Comparison of ENCODE assay signal across 12 cellular contexts in genomic region chr22:21003782-21004181, GRCh38. TPM values are rescaled to one million over a fixed set of nuclear protein-coding genes. Genes with fewer than 3 reads are reported as not detected.
DNase-seq lines count a peak whose midpoint lies in the region; FAIRE-seq and TF ChIP-seq lines count a peak whose summit lies in the region.
"Had no signal": no experiment of that assay in that cellular context is flagged by ENCODE, and none has a peak within 500 bp of the region (broad histone marks: within the 10 kb centered on the region; RNA-seq: fewer than 3 reads in every experiment).

No MANE protein-coding gene starts in this region.

- no peaks in the 10 kb centered on the region for H3K27me3 ChIP-seq in mammary epithelial cell (ENCODE audit: insufficient read depth, low read length)

- in situ Hi-C loops in mammary epithelial cell (cut with MboI; ENCODE audit: low sequenced_read_pairs in 2 of 2), result no loop called here

- H3K79me2 ChIP-seq in mammary epithelial cell (ENCODE audit: insufficient read depth, low read length), result peaks cover 41% of the 10 kb centered on the region

- H3K4me3 ChIP-seq in mammary epithelial cell (replicated peaks in 1 of 3; ENCODE audit: insufficient read depth in 1 of 3, low read depth in 2 of 3, low read length in 3 of 3), result no peak overlapping the region

- TF ChIP-seq POLR2A in H54 (IDR thresholded peaks at IDR 0.05; ENCODE audit: low read depth, low read length), result no peak

- no peak for FAIRE-seq in H54 (lab: Jason Lieb, UNC)

- no peak overlapping the region for H3K9ac ChIP-seq in mammary epithelial cell (ENCODE audit: insufficient read depth, low read length)

- no peaks in the 10 kb centered on the region for H3K9me3 ChIP-seq in mammary epithelial cell (replicated peaks; ENCODE audit: insufficient read depth, low read length)

- H3K4me3 Mint-ChIP-seq in osteocyte (ENCODE audit: unreplicated experiment), result peak overlapping the region; percentile 95

- intact Hi-C loops in mammary epithelial cell (cut with micrococcal nuclease), result loop anchor here (5.0 kb wide), 1 partner anchor 44 kb away; the partner anchor contains the start of gene LRRC74B

- peaks cover 29% of the 10 kb centered on the region for H3K4me1 ChIP-seq in mammary epithelial cell (ENCODE audit: insufficient read depth, low read length)

- 93% methylated on average over 4 of the region's 4 CpGs for WGBS in mammary epithelial cell (ENCODE audit: low coverage, missing lambda C conversion rate)

- TF ChIP-seq CTCF in mammary epithelial cell (conservative IDR thresholded peaks at IDR 0.05 in 1 of 2, IDR thresholded peaks at IDR 0.05 in 1 of 2; ENCODE audit: extremely low read depth in 1 of 2, insufficient read depth in 1 of 2, low read depth in 1 of 2, low read length in 2 of 2) (no peak), osteocyte (IDR thresholded peaks at IDR 0.05) (no peak)

- no TSS peak for BruUV-seq in mammary epithelial cell (replicated peaks; lab: Mats Ljungman, UMichigan)

- peaks cover 28% of the 10 kb centered on the region for H3K4me1 Mint-ChIP-seq in osteocyte (ENCODE audit: unreplicated experiment)

- peak overlapping the region; percentile 97 for H3K27ac Mint-ChIP-seq in osteocyte (ENCODE audit: unreplicated experiment)

- H3K4me2 ChIP-seq in mammary epithelial cell (ENCODE audit: insufficient read depth, low read depth, low read length), result peak overlapping the region; percentile 96

- CTCF ChIA-PET in mammary epithelial cell (lab: Charles Lee; ENCODE audit: low non-redundant PET), result interaction anchor here (0.8 kb wide), 1 partner anchor 1320 kb away, joined by 15 read pairs; no protein-coding TSS in a partner anchor

- no peaks in the 10 kb centered on the region for H3K36me3 Mint-ChIP-seq in osteocyte (ENCODE audit: unreplicated experiment)

- peak; percentile 49 for DNase-seq in NCI-H146 (lab: John Stamatoyannopoulos, UW)
- DNase-seq in NCI-H146 treated with DMSO at 0.1 percent for 48 hours (lab: John Stamatoyannopoulos, UW; ENCODE audit: unreplicated experiment), result no peak
- DNase-seq in NCI-H69 (lab: John Stamatoyannopoulos, UW), result peak; percentile 73
- DNase-seq in mammary epithelial cell, result no peak
- DNase-seq in osteocyte (ENCODE audit: extremely low spot score, unreplicated experiment), result no peak
- no peak for DNase-seq in NCI-H187 treated with DMSO at 0.1 percent for 48 hours (lab: John Stamatoyannopoulos, UW)
- no peak for DNase-seq in H54 (ENCODE audit: insufficient read length, low spot score)
- DNase-seq in NCI-H1694 treated with DMSO at 0.1 percent for 48 hours (lab: John Stamatoyannopoulos, UW), result no peak
- DNase-seq: aorta, NCI-H2171 had no signal

- H3K27me3 Mint-ChIP-seq in osteocyte (ENCODE audit: unreplicated experiment), result no peaks in the 10 kb centered on the region

- H3K36me3 ChIP-seq in mammary epithelial cell (ENCODE audit: insufficient read depth, low read length), result no peaks in the 10 kb centered on the region

- H2AFZ ChIP-seq in mammary epithelial cell (ENCODE audit: low read depth, low read length), result no peak overlapping the region

- H3K27ac ChIP-seq in mammary epithelial cell (ENCODE audit: insufficient read depth, low read depth, low read length), result no peak overlapping the region
- H3K27ac ChIP-seq: HL-60 had no signal

- H3K9me3 Mint-ChIP-seq in osteocyte (ENCODE audit: unreplicated experiment), result no peaks in the 10 kb centered on the region

- dilution Hi-C loops in mammary epithelial cell (cut with HindIII; ENCODE audit: low sequenced_read_pairs), result no loop called here

- no peaks in the 10 kb centered on the region for H4K20me1 ChIP-seq in mammary epithelial cell (ENCODE audit: insufficient read depth, low read length)

RNA-seq across cellular contexts. Expression of gene THAP7, which starts 1.9 kb away (rescaled TPM):
- total RNA-seq in mammary epithelial cell, result 10 to 100 TPM; 17.3 to 23.6 TPM
- 23.4 TPM for polyA plus RNA-seq in mammary epithelial cell
- 10.7 TPM for polyA minus RNA-seq in mammary epithelial cell
- total RNA-seq in osteocyte, result 24.8 and 27.0 TPM in 2 replicates

RNA-seq across cellular contexts. Expression of gene P2RX6, which starts 11.2 kb away (rescaled TPM):
- total RNA-seq in mammary epithelial cell (1 to 10 TPM; 2.9 to 4.3 TPM), osteocyte (2.6 and 3.5 TPM in 2 replicates)
- 1.6 TPM for polyA plus RNA-seq in mammary epithelial cell
- not detected for polyA minus RNA-seq in mammary epithelial cell
- total RNA-seq: lung microvascular endothelial cell had no signal

RNA-seq across cellular contexts. Expression of gene LZTR1, which starts 21.7 kb away (rescaled TPM):
- total RNA-seq in mammary epithelial cell, result 10 to 100 TPM; 52.8 to 59.4 TPM
- polyA plus RNA-seq in mammary epithelial cell, result 28.2 TPM
- polyA minus RNA-seq in mammary epithelial cell, result 44.9 TPM
- 89.4 and 91.5 TPM in 2 replicates for total RNA-seq in osteocyte

RNA-seq across cellular contexts. Expression of gene SLC7A4, which starts 28.6 kb away (rescaled TPM):
- total RNA-seq in mammary epithelial cell (1 to 10 TPM in 1 of 2 donors, not detected in 1; 1.7 TPM), osteocyte (not detected in 2 replicates)
- polyA plus RNA-seq in mammary epithelial cell, result 0.07 TPM
- polyA minus RNA-seq in mammary epithelial cell, result not detected
- total RNA-seq: lung microvascular endothelial cell had no signal
- polyA plus RNA-seq: aorta had no signal

RNA-seq across cellular contexts. Expression of gene AIFM3, which starts 36.7 kb away (rescaled TPM):
- total RNA-seq in mammary epithelial cell (1 to 10 TPM in 1 of 2 donors, under 1 TPM in 1; 0.24 to 5.0 TPM), osteocyte (0.65 and 0.99 TPM in 2 replicates)
- 0.24 TPM for polyA plus RNA-seq in mammary epithelial cell
- polyA minus RNA-seq in mammary epithelial cell, result not detected
- total RNA-seq: lung microvascular endothelial cell had no signal

Comparison
In these comparisons a context has a peak if more than half of its experiments do, and no peak if none do; other contexts are left out.
1. DNase-seq: peak in NCI-H146 (single experiment) and NCI-H69 (single experiment); none in NCI-H146 treated with DMSO at 0.1 percent for 48 hours (single experiment), mammary epithelial cell (single experiment), osteocyte (single experiment), NCI-H187 treated with DMSO at 0.1 percent for 48 hours (single experiment), H54 (single experiment) and NCI-H1694 treated with DMSO at 0.1 percent for 48 hours (single experiment).